1 cellular context compared by ENCODE assay signal in the genomic region with DNA sequence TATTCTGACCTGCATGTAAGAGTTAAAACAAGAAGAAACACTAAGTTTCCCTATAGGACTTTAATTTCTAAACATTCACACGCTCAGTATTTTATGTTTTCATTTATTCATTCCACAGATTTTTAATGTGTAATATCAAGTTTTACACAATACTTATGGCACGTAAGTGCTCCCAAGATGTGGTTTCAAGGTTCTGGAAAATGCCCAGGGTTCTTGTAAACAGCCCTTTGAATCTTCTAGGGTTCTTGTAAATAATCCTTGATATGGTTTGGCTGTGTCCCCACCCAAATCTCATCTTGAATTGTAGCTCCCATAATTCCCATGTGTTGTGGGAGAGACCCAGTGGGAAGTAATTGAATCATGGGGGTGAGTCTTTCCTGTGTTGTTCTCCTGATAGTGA.
TF ChIP-seq lines count a peak whose summit lies in the region.

No MANE protein-coding gene starts in this region.

TF ChIP-seq in IMR-90, 13 proteins besides CTCF, POLR2A, EP300 and RAD21 (continued from another document):
- TF ChIP-seq, protein P1, sequence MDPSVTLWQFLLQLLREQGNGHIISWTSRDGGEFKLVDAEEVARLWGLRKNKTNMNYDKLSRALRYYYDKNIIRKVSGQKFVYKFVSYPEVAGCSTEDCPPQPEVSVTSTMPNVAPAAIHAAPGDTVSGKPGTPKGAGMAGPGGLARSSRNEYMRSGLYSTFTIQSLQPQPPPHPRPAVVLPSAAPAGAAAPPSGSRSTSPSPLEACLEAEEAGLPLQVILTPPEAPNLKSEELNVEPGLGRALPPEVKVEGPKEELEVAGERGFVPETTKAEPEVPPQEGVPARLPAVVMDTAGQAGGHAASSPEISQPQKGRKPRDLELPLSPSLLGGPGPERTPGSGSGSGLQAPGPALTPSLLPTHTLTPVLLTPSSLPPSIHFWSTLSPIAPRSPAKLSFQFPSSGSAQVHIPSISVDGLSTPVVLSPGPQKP (IDR thresholded peaks at IDR 0.05; ENCODE audit: borderline replicate concordance, low read depth, low read length) = no peak
- TF ChIP-seq MXI1 (IDR thresholded peaks at IDR 0.05; ENCODE audit: borderline replicate concordance, low read depth, low read length) = no peak
- no peak for TF ChIP-seq MAZ (IDR thresholded peaks at IDR 0.05; ENCODE audit: borderline replicate concordance, low read depth, low read length)
- TF ChIP-seq MAFK (IDR thresholded peaks at IDR 0.05; ENCODE audit: low read depth, low read length) = no peak
TF ChIP-seq in IMR-90: peak in this region for 0.
